Comparison of ENCODE assay signal across 2 cellular contexts in the genomic region with DNA sequence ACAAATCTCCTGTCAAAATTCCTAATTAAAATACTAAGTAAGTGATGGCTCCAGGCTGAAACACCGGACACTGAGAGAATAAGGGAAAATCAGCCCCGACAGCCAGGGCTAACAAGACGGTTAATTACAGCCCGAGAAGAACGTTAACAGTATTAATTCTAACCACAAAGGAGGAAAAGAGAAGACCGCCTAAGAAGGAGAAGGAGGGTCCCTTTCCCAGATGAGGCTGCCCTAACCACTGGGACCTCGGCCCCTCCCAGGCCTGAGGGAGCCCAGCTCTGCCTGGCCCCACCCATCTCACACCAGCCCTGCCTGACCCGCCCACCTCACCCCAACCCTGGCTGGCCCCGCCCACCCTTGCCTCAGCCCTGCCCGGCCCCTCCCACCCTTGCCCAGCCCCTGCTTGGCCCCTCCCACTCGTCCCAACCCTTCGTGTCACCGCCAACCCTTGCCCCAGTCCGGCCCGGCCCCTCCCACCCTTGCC.
TF ChIP-seq lines count a peak whose summit lies in the region.

No MANE protein-coding gene starts in this region.

TF ChIP-seq in GM23338, 12 proteins besides CTCF, POLR2A, EP300 and RAD21:
- TF ChIP-seq, protein P1, sequence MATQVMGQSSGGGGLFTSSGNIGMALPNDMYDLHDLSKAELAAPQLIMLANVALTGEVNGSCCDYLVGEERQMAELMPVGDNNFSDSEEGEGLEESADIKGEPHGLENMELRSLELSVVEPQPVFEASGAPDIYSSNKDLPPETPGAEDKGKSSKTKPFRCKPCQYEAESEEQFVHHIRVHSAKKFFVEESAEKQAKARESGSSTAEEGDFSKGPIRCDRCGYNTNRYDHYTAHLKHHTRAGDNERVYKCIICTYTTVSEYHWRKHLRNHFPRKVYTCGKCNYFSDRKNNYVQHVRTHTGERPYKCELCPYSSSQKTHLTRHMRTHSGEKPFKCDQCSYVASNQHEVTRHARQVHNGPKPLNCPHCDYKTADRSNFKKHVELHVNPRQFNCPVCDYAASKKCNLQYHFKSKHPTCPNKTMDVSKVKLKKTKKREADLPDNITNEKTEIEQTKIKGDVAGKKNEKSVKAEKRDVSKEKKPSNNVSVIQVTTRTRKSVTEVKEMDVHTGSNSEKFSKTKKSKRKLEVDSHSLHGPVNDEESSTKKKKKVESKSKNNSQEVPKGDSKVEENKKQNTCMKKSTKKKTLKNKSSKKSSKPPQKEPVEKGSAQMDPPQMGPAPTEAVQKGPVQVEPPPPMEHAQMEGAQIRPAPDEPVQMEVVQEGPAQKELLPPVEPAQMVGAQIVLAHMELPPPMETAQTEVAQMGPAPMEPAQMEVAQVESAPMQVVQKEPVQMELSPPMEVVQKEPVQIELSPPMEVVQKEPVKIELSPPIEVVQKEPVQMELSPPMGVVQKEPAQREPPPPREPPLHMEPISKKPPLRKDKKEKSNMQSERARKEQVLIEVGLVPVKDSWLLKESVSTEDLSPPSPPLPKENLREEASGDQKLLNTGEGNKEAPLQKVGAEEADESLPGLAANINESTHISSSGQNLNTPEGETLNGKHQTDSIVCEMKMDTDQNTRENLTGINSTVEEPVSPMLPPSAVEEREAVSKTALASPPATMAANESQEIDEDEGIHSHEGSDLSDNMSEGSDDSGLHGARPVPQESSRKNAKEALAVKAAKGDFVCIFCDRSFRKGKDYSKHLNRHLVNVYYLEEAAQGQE (IDR thresholded peaks at IDR 0.05; ENCODE audit: unreplicated experiment): no peak
- TF ChIP-seq NANOG (IDR thresholded peaks at IDR 0.05; ENCODE audit: borderline replicate concordance): no peak
- TF ChIP-seq ZNF114 (CRISPR knock-in tag; IDR thresholded peaks at IDR 0.05): no peak
- TF ChIP-seq, protein P2, sequence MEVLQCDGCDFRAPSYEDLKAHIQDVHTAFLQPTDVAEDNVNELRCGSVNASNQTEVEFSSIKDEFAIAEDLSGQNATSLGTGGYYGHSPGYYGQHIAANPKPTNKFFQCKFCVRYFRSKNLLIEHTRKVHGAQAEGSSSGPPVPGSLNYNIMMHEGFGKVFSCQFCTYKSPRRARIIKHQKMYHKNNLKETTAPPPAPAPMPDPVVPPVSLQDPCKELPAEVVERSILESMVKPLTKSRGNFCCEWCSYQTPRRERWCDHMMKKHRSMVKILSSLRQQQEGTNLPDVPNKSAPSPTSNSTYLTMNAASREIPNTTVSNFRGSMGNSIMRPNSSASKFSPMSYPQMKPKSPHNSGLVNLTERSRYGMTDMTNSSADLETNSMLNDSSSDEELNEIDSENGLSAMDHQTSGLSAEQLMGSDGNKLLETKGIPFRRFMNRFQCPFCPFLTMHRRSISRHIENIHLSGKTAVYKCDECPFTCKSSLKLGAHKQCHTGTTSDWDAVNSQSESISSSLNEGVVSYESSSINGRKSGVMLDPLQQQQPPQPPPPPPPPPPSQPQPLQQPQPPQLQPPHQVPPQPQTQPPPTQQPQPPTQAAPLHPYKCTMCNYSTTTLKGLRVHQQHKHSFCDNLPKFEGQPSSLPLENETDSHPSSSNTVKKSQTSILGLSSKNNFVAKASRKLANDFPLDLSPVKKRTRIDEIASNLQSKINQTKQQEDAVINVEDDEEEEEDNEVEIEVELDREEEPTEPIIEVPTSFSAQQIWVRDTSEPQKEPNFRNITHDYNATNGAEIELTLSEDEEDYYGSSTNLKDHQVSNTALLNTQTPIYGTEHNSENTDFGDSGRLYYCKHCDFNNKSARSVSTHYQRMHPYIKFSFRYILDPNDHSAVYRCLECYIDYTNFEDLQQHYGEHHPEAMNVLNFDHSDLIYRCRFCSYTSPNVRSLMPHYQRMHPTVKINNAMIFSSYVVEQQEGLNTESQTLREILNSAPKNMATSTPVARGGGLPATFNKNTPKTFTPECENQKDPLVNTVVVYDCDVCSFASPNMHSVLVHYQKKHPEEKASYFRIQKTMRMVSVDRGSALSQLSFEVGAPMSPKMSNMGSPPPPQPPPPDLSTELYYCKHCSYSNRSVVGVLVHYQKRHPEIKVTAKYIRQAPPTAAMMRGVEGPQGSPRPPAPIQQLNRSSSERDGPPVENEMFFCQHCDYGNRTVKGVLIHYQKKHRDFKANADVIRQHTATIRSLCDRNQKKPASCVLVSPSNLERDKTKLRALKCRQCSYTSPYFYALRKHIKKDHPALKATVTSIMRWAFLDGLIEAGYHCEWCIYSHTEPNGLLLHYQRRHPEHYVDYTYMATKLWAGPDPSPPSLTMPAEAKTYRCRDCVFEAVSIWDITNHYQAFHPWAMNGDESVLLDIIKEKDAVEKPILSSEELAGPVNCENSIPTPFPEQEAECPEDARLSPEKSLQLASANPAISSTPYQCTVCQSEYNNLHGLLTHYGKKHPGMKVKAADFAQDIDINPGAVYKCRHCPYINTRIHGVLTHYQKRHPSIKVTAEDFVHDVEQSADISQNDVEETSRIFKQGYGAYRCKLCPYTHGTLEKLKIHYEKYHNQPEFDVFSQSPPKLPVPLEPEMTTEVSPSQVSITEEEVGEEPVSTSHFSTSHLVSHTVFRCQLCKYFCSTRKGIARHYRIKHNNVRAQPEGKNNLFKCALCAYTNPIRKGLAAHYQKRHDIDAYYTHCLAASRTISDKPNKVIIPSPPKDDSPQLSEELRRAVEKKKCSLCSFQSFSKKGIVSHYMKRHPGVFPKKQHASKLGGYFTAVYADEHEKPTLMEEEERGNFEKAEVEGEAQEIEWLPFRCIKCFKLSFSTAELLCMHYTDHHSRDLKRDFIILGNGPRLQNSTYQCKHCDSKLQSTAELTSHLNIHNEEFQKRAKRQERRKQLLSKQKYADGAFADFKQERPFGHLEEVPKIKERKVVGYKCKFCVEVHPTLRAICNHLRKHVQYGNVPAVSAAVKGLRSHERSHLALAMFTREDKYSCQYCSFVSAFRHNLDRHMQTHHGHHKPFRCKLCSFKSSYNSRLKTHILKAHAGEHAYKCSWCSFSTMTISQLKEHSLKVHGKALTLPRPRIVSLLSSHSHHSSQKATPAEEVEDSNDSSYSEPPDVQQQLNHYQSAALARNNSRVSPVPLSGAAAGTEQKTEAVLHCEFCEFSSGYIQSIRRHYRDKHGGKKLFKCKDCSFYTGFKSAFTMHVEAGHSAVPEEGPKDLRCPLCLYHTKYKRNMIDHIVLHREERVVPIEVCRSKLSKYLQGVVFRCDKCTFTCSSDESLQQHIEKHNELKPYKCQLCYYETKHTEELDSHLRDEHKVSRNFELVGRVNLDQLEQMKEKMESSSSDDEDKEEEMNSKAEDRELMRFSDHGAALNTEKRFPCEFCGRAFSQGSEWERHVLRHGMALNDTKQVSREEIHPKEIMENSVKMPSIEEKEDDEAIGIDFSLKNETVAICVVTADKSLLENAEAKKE (CRISPR knock-in tag; IDR thresholded peaks at IDR 0.05): no peak
- TF ChIP-seq JUNB (IDR thresholded peaks at IDR 0.05; ENCODE audit: unreplicated experiment): no peak
- no peak for TF ChIP-seq POLR2AphosphoS5 (IDR thresholded peaks at IDR 0.05; ENCODE audit: low read depth)
- no peak for TF ChIP-seq CREB1 (CRISPR knock-in tag; IDR thresholded peaks at IDR 0.05; ENCODE audit: low read depth)
- TF ChIP-seq, protein P3, sequence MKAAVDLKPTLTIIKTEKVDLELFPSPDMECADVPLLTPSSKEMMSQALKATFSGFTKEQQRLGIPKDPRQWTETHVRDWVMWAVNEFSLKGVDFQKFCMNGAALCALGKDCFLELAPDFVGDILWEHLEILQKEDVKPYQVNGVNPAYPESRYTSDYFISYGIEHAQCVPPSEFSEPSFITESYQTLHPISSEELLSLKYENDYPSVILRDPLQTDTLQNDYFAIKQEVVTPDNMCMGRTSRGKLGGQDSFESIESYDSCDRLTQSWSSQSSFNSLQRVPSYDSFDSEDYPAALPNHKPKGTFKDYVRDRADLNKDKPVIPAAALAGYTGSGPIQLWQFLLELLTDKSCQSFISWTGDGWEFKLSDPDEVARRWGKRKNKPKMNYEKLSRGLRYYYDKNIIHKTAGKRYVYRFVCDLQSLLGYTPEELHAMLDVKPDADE (IDR thresholded peaks at IDR 0.05): no peak
- TF ChIP-seq EZH2 (IDR thresholded peaks at IDR 0.05; ENCODE audit: low read depth, unreplicated experiment): no peak
- TF ChIP-seq EZH2phosphoT487 (IDR thresholded peaks at IDR 0.05; ENCODE audit: unreplicated experiment): no peak

TF ChIP-seq in K562, 482 proteins besides CTCF, POLR2A, EP300 and RAD21:
- TF ChIP-seq HMGN3 (IDR thresholded peaks at IDR 0.05; ENCODE audit: borderline replicate concordance, extremely low read depth, insufficient read length, low read depth, low read length): no peak
- TF ChIP-seq ZC3H11A (IDR thresholded peaks at IDR 0.05; ENCODE audit: low read depth, low read length): no peak
- TF ChIP-seq FOXA3 (CRISPR knock-in tag; conservative IDR thresholded peaks at IDR 0.05 in 1 of 2, IDR thresholded peaks at IDR 0.05 in 1 of 2): no peak
- TF ChIP-seq, protein P4, sequence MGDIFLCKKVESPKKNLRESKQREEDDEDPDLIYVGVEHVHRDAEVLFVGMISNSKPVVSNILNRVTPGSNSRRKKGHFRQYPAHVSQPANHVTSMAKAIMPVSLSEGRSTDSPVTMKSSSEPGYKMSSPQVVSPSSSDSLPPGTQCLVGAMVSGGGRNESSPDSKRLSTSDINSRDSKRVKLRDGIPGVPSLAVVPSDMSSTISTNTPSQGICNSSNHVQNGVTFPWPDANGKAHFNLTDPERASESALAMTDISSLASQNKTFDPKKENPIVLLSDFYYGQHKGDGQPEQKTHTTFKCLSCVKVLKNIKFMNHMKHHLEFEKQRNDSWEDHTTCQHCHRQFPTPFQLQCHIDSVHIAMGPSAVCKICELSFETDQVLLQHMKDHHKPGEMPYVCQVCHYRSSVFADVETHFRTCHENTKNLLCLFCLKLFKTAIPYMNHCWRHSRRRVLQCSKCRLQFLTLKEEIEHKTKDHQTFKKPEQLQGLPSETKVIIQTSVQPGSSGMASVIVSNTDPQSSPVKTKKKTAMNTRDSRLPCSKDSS (IDR thresholded peaks at IDR 0.05; ENCODE audit: low read depth, partially characterized antibody): no peak
- TF ChIP-seq COPS2 (conservative IDR thresholded peaks at IDR 0.05): no peak
- TF ChIP-seq HNRNPLL (IDR thresholded peaks at IDR 0.05; ENCODE audit: low read depth, low read length, poor library complexity, severe bottlenecking): no peak
- TF ChIP-seq, protein P5, sequence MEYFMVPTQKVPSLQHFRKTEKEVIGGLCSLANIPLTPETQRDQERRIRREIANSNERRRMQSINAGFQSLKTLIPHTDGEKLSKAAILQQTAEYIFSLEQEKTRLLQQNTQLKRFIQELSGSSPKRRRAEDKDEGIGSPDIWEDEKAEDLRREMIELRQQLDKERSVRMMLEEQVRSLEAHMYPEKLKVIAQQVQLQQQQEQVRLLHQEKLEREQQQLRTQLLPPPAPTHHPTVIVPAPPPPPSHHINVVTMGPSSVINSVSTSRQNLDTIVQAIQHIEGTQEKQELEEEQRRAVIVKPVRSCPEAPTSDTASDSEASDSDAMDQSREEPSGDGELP (CRISPR knock-in tag; IDR thresholded peaks at IDR 0.05; ENCODE audit: borderline replicate concordance): 0 out of 2 replicates have a peak, but pooled peaks have one; percentile 14
- TF ChIP-seq, protein P6, sequence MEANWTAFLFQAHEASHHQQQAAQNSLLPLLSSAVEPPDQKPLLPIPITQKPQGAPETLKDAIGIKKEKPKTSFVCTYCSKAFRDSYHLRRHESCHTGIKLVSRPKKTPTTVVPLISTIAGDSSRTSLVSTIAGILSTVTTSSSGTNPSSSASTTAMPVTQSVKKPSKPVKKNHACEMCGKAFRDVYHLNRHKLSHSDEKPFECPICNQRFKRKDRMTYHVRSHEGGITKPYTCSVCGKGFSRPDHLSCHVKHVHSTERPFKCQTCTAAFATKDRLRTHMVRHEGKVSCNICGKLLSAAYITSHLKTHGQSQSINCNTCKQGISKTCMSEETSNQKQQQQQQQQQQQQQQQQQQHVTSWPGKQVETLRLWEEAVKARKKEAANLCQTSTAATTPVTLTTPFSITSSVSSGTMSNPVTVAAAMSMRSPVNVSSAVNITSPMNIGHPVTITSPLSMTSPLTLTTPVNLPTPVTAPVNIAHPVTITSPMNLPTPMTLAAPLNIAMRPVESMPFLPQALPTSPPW (CRISPR knock-in tag; IDR thresholded peaks at IDR 0.05): peak; percentile 58; the same call in 1 of the 2 replicates
- TF ChIP-seq ZFX (CRISPR knock-in tag; IDR thresholded peaks at IDR 0.05): no peak
- TF ChIP-seq PHF20 (IDR thresholded peaks at IDR 0.05; ENCODE audit: partially characterized antibody): no peak
- peak; percentile 19; the same call in 1 of the 2 replicates for TF ChIP-seq PHF8 (IDR thresholded peaks at IDR 0.05; ENCODE audit: borderline replicate concordance, low read length)
